In genomic region chr20:21102691-21103311, GRCh38 we compare ENCODE assay signal across 9 cellular contexts. TPM values are rescaled to one million over a fixed set of nuclear protein-coding genes. Genes with fewer than 3 reads are reported as not detected.
DNase-seq lines count a peak whose midpoint lies in the region; ATAC-seq and TF ChIP-seq lines count a peak whose summit lies in the region.
"Had no signal": no experiment of that assay in that cellular context is flagged by ENCODE, and none has a peak within 500 bp of the region (broad histone marks: within the 10 kb centered on the region; RNA-seq: fewer than 3 reads in every experiment).

No MANE protein-coding gene starts in this region.

- H3K36me3 Mint-ChIP-seq in activated CD4-positive, alpha-beta memory T cell treated with anti-CD3 and anti-CD28 coated beads for 36 hours = no peaks in the 10 kb centered on the region

- H3K27me3 ChIP-seq in BLaER1 treated with 17β-estradiol and CSF1 and Interleukin-3, amounts not matched to agents 10 nM and 100 nM = peaks cover 100% of the 10 kb centered on the region in 11 experiments
- H3K27me3 ChIP-seq in heart right ventricle (peaks cover 50 to 100% (median 100%) of the 10 kb centered on the region in 7 donors), MG63 (peaks cover 16% of the 10 kb centered on the region)

- peaks cover 32% of the 10 kb centered on the region for H3K4me1 Mint-ChIP-seq in activated CD4-positive, alpha-beta memory T cell treated with anti-CD3 and anti-CD28 coated beads for 36 hours (ENCODE audit: low read depth)

- H3K9ac ChIP-seq in BLaER1 treated with 17β-estradiol and CSF1 and Interleukin-3, amounts not matched to agents 10 nM and 100 nM = no peak overlapping the region

- peaks cover 0 to 69% (median 49%) of the 10 kb centered on the region in 11 experiments; a peak in 18 of 22 replicates for H4K20me1 ChIP-seq in BLaER1 treated with 17β-estradiol and CSF1 and Interleukin-3, amounts not matched to agents 10 nM and 100 nM

- no peak overlapping the region for H3K27ac Mint-ChIP-seq in activated CD4-positive, alpha-beta memory T cell treated with anti-CD3 and anti-CD28 coated beads for 36 hours

- TF ChIP-seq POLR2A in GM18505 (IDR thresholded peaks at IDR 0.05; ENCODE audit: borderline replicate concordance, extremely low read depth, insufficient read depth, insufficient read length) = no peak

- POLR2A ChIA-PET in activated CD4-positive, alpha-beta memory T cell treated with anti-CD3 and anti-CD28 coated beads for 36 hours (lab: Charles Lee) = interaction anchor here (0.6 to 1.0 kb wide), 3 partner anchors 23 to 410 kb away, joined by 3 read pairs; partner anchors contain the start of genes KIZ and RALGAPA2

- ATAC-seq in GM21529 (IDR thresholded peaks at IDR 0.05; ENCODE audit: unreplicated experiment) = peak; percentile 35
- ATAC-seq in heart right ventricle = peak in 7 of 8 donors; percentile 42 to 76 (median 64)
- ATAC-seq in GM18505 (IDR thresholded peaks at IDR 0.05; ENCODE audit: unreplicated experiment) = no peak

- peak; percentile 54 for DNase-seq in activated CD4-positive, alpha-beta memory T cell treated with anti-CD3 and anti-CD28 coated beads for 36 hours
- DNase-seq in heart right ventricle = peak in 1 of 2 donors; percentile 42
- DNase-seq in pons (ENCODE audit: low spot score) = peak; percentile 64
- DNase-seq in MG63 = no peak
- DNase-seq in HPDE6-E6E7 (ENCODE audit: extremely low spot score) = no peak

- peak overlapping the region; percentile 74 to 95 (median 87) for H3K4me2 ChIP-seq in BLaER1 treated with 17β-estradiol and CSF1 and Interleukin-3, amounts not matched to agents 10 nM and 100 nM

- H3K27me3 Mint-ChIP-seq in activated CD4-positive, alpha-beta memory T cell treated with anti-CD3 and anti-CD28 coated beads for 36 hours = peaks cover 72% of the 10 kb centered on the region

- H3K4me3 ChIP-seq in BLaER1 treated with 17β-estradiol and CSF1 and Interleukin-3, amounts not matched to agents 10 nM and 100 nM = peak overlapping the region; percentile 38 to 64 (median 51); a peak in 19 of 20 replicates
- H3K4me3 ChIP-seq in heart right ventricle (peak overlapping the region in 9 of 10 donors; percentile 24 to 63 (median 46)), MG63 (no peak overlapping the region)

- TF ChIP-seq CTCF in heart right ventricle (IDR thresholded peaks at IDR 0.05) = no peak

- peaks cover 23 to 48% (median 34%) of the 10 kb centered on the region in 10 experiments; a peak in 19 of 20 replicates for H3K4me1 ChIP-seq in BLaER1 treated with 17β-estradiol and CSF1 and Interleukin-3, amounts not matched to agents 10 nM and 100 nM
- H3K4me1 ChIP-seq in heart right ventricle = peaks cover 2 to 58% (median 50%) of the 10 kb centered on the region in 9 donors

- no peaks in the 10 kb centered on the region for H3K36me3 ChIP-seq in BLaER1 treated with 17β-estradiol and CSF1 and Interleukin-3, amounts not matched to agents 10 nM and 100 nM
- H3K36me3 ChIP-seq in heart right ventricle (no peaks in the 10 kb centered on the region), MG63 (no peaks in the 10 kb centered on the region)

- H3K9me3 Mint-ChIP-seq in activated CD4-positive, alpha-beta memory T cell treated with anti-CD3 and anti-CD28 coated beads for 36 hours = no peaks in the 10 kb centered on the region

- peaks cover 0 to 33% (median 18%) of the 10 kb centered on the region in 11 experiments; a peak in 17 of 22 replicates for H3K9me3 ChIP-seq in BLaER1 treated with 17β-estradiol and CSF1 and Interleukin-3, amounts not matched to agents 10 nM and 100 nM (replicated peaks in 1 of 11)
- H3K9me3 ChIP-seq in heart right ventricle (no peaks in the 10 kb centered on the region), MG63 (no peaks in the 10 kb centered on the region)

- 1 to 2% methylated on average over 35 of the region's 35 CpGs for WGBS in heart right ventricle, 2 donors

- intact Hi-C loops in activated CD4-positive, alpha-beta memory T cell treated with anti-CD3 and anti-CD28 coated beads for 36 hours (cut with micrococcal nuclease) = loop anchor here (5.0 kb wide), 1 partner anchor 600 kb away; no protein-coding TSS in a partner anchor
- intact Hi-C loops in heart right ventricle (cut with DNase I) = no loop called here

- H3K4me3 Mint-ChIP-seq in activated CD4-positive, alpha-beta memory T cell treated with anti-CD3 and anti-CD28 coated beads for 36 hours = peak overlapping the region; percentile 60

- CTCF ChIA-PET in activated CD4-positive, alpha-beta memory T cell treated with anti-CD3 and anti-CD28 coated beads for 36 hours (lab: Charles Lee) = interaction anchor here (0.9 to 3.2 kb wide), 3 partner anchors 23 to 404 kb away, joined by 3 to 17 read pairs (median 4); partner anchors contain the start of gene KIZ

- H3K27ac ChIP-seq in BLaER1 treated with 17β-estradiol and CSF1 and Interleukin-3, amounts not matched to agents 10 nM and 100 nM = no peak overlapping the region
- peak overlapping the region in 1 of 10 donors; percentile 44 for H3K27ac ChIP-seq in heart right ventricle

RNA-seq across cellular contexts. Expression of gene LINC00237, which starts 3.4 kb away (rescaled TPM):
- not detected for total RNA-seq in activated CD4-positive, alpha-beta memory T cell treated with anti-CD3 and anti-CD28 coated beads for 36 hours
- not detected for total RNA-seq in heart right ventricle
- polyA plus RNA-seq in heart right ventricle = not detected
- not detected in 2 replicates for total RNA-seq in MG63 (2014; rRNA removed; shearing (Covaris generic); ENCODE audit: low replicate concordance)
- total RNA-seq: subcutaneous adipose tissue had no signal

RNA-seq across cellular contexts. Expression of gene KIZ, which starts 23.1 kb away (rescaled TPM):
- 10 to 100 TPM; 13.3 to 13.5 TPM for total RNA-seq in activated CD4-positive, alpha-beta memory T cell treated with anti-CD3 and anti-CD28 coated beads for 36 hours
- total RNA-seq in heart right ventricle = 10 to 100 TPM; 16.8 to 38.2 (median 26.5) TPM
- 10 to 100 TPM in 1 of 2 donors, 1 to 10 TPM in 1; 8.3 to 33.9 TPM for polyA plus RNA-seq in heart right ventricle
- total RNA-seq in MG63 (2014; rRNA removed; shearing (Covaris generic); ENCODE audit: low replicate concordance) = 4.8 and 11.2 TPM in 2 replicates

Comparison
In these comparisons a context has a peak if more than half of its experiments do, and no peak if none do; other contexts are left out.
1. DNase-seq: peak in activated CD4-positive, alpha-beta memory T cell treated with anti-CD3 and anti-CD28 coated beads for 36 hours (single experiment) and pons (single experiment); none in MG63 (single experiment) and HPDE6-E6E7 (single experiment).